ENCODE assay signal across 1 cellular context in the genomic region with DNA sequence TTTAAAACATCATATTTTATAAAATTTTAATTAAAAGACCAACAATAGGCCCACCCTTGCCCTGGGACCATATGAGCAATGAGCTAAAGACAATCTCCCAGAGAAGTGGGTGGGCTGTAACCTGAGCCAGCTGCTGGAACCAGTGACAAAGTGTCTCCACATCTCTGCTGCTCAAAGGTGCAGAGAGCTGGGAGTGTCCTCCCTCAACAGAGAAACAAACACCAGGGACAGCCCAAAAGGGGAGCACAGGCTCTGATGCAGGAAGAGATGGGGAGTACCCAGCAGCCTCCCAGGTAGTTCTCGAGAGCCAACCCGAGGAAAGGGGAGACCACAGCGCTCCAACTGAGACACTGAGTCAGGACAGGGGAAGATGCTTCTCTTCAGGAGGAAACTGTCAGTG.
TF ChIP-seq lines count a peak whose summit lies in the region.

No MANE protein-coding gene starts in this region.

TF ChIP-seq in H1, 55 proteins besides CTCF, POLR2A, EP300 and RAD21:
- no peak for TF ChIP-seq SIN3A (conservative IDR thresholded peaks at IDR 0.05 in 1 of 2, IDR thresholded peaks at IDR 0.05 in 1 of 2; ENCODE audit: low read depth in 1 of 2, low read length in 2 of 2)
- TF ChIP-seq, protein P1, sequence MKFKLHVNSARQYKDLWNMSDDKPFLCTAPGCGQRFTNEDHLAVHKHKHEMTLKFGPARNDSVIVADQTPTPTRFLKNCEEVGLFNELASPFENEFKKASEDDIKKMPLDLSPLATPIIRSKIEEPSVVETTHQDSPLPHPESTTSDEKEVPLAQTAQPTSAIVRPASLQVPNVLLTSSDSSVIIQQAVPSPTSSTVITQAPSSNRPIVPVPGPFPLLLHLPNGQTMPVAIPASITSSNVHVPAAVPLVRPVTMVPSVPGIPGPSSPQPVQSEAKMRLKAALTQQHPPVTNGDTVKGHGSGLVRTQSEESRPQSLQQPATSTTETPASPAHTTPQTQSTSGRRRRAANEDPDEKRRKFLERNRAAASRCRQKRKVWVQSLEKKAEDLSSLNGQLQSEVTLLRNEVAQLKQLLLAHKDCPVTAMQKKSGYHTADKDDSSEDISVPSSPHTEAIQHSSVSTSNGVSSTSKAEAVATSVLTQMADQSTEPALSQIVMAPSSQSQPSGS (IDR thresholded peaks at IDR 0.05; ENCODE audit: low read length), result no peak
- no peak for TF ChIP-seq ZNF274 (IDR thresholded peaks at IDR 0.05; ENCODE audit: borderline replicate concordance, extremely low read depth, low read length)
- no peak for TF ChIP-seq CREB1 (IDR thresholded peaks at IDR 0.05)
- TF ChIP-seq, protein P2, sequence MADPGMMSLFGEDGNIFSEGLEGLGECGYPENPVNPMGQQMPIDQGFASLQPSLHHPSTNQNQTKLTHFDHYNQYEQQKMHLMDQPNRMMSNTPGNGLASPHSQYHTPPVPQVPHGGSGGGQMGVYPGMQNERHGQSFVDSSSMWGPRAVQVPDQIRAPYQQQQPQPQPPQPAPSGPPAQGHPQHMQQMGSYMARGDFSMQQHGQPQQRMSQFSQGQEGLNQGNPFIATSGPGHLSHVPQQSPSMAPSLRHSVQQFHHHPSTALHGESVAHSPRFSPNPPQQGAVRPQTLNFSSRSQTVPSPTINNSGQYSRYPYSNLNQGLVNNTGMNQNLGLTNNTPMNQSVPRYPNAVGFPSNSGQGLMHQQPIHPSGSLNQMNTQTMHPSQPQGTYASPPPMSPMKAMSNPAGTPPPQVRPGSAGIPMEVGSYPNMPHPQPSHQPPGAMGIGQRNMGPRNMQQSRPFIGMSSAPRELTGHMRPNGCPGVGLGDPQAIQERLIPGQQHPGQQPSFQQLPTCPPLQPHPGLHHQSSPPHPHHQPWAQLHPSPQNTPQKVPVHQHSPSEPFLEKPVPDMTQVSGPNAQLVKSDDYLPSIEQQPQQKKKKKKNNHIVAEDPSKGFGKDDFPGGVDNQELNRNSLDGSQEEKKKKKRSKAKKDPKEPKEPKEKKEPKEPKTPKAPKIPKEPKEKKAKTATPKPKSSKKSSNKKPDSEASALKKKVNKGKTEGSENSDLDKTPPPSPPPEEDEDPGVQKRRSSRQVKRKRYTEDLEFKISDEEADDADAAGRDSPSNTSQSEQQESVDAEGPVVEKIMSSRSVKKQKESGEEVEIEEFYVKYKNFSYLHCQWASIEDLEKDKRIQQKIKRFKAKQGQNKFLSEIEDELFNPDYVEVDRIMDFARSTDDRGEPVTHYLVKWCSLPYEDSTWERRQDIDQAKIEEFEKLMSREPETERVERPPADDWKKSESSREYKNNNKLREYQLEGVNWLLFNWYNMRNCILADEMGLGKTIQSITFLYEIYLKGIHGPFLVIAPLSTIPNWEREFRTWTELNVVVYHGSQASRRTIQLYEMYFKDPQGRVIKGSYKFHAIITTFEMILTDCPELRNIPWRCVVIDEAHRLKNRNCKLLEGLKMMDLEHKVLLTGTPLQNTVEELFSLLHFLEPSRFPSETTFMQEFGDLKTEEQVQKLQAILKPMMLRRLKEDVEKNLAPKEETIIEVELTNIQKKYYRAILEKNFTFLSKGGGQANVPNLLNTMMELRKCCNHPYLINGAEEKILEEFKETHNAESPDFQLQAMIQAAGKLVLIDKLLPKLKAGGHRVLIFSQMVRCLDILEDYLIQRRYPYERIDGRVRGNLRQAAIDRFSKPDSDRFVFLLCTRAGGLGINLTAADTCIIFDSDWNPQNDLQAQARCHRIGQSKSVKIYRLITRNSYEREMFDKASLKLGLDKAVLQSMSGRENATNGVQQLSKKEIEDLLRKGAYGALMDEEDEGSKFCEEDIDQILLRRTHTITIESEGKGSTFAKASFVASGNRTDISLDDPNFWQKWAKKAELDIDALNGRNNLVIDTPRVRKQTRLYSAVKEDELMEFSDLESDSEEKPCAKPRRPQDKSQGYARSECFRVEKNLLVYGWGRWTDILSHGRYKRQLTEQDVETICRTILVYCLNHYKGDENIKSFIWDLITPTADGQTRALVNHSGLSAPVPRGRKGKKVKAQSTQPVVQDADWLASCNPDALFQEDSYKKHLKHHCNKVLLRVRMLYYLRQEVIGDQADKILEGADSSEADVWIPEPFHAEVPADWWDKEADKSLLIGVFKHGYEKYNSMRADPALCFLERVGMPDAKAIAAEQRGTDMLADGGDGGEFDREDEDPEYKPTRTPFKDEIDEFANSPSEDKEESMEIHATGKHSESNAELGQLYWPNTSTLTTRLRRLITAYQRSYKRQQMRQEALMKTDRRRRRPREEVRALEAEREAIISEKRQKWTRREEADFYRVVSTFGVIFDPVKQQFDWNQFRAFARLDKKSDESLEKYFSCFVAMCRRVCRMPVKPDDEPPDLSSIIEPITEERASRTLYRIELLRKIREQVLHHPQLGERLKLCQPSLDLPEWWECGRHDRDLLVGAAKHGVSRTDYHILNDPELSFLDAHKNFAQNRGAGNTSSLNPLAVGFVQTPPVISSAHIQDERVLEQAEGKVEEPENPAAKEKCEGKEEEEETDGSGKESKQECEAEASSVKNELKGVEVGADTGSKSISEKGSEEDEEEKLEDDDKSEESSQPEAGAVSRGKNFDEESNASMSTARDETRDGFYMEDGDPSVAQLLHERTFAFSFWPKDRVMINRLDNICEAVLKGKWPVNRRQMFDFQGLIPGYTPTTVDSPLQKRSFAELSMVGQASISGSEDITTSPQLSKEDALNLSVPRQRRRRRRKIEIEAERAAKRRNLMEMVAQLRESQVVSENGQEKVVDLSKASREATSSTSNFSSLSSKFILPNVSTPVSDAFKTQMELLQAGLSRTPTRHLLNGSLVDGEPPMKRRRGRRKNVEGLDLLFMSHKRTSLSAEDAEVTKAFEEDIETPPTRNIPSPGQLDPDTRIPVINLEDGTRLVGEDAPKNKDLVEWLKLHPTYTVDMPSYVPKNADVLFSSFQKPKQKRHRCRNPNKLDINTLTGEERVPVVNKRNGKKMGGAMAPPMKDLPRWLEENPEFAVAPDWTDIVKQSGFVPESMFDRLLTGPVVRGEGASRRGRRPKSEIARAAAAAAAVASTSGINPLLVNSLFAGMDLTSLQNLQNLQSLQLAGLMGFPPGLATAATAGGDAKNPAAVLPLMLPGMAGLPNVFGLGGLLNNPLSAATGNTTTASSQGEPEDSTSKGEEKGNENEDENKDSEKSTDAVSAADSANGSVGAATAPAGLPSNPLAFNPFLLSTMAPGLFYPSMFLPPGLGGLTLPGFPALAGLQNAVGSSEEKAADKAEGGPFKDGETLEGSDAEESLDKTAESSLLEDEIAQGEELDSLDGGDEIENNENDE (IDR thresholded peaks at IDR 0.05; ENCODE audit: insufficient replicate concordance, low read length), result no peak
- no peak for TF ChIP-seq RNF2 (IDR thresholded peaks at IDR 0.05; ENCODE audit: borderline replicate concordance, low read depth, low read length, missing control alignments, poor library complexity, severe bottlenecking)
- no peak for TF ChIP-seq JUN (IDR thresholded peaks at IDR 0.05; ENCODE audit: low read depth, low read length)
- no peak for TF ChIP-seq JUND (IDR thresholded peaks at IDR 0.05; ENCODE audit: low read length)
- no peak for TF ChIP-seq TBP (IDR thresholded peaks at IDR 0.05; ENCODE audit: low read depth, low read length)
- TF ChIP-seq EZH2 (IDR thresholded peaks at IDR 0.05; ENCODE audit: low read depth, low read length, severe bottlenecking), result no peak
- no peak for TF ChIP-seq BRCA1 (IDR thresholded peaks at IDR 0.05; ENCODE audit: low read depth, low read length)
- TF ChIP-seq SP4 (IDR thresholded peaks at IDR 0.05; ENCODE audit: low read length), result no peak
- no peak for TF ChIP-seq CTBP2 (IDR thresholded peaks at IDR 0.05; ENCODE audit: borderline replicate concordance, insufficient read depth, insufficient read length, low read length)
- TF ChIP-seq, protein P3, sequence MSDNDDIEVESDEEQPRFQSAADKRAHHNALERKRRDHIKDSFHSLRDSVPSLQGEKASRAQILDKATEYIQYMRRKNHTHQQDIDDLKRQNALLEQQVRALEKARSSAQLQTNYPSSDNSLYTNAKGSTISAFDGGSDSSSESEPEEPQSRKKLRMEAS (IDR thresholded peaks at IDR 0.05), result no peak
- TF ChIP-seq TAF7 (optimal IDR thresholded peaks at IDR 0.05; ENCODE audit: borderline replicate concordance, low read depth, low read length), result no peak
- TF ChIP-seq BACH1 (IDR thresholded peaks at IDR 0.05; ENCODE audit: low read length), result no peak
- TF ChIP-seq TCF12 (IDR thresholded peaks at IDR 0.05; ENCODE audit: low read depth, low read length), result no peak
- TF ChIP-seq YY1 (IDR thresholded peaks at IDR 0.05; ENCODE audit: low read depth, low read length), result no peak
- TF ChIP-seq POLR2AphosphoS5 (IDR thresholded peaks at IDR 0.05; ENCODE audit: low read depth, low read length), result no peak
